ENCODE assay signal across 8 cellular contexts in the genomic region with DNA sequence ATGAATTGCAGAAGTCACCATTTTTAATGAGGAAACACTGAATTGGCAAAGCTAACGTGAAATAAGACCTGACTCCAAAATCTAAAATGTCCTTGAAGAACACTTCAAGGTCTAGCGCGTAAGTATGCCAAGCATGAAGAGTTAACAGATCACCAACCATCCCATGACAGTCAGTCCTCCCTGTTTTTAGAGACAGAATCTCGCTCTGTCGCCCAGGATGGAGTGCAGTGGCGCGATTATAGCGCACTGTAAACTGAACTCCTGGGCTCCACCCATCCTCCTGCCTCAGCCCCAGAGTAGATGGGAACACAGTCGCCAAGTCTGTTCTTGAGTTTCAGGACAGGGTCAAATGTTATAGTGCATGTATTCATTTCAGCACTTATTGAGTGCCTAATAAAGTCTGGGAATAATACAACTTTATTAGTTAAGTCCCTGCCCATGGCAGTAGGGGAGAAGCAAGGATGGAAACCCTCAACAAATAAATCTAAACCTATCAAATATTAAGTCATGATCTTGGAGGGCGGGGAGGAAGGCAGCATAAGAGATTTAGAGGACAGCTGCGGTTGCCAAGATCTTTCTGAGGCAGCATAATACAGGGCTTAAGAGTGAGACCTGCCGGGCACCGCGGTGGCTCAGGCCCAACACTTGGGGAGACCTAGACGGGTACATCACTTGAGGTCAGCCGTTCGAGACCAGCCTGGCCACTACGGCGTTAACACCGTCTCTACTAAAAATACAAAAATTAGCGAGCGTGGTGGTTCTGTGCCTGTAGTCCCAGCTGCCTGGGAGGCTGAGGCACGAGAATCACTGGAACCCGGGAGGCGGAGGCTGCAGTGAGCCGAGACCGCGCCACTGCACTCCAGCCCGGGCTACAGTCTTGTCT. TPM values are rescaled to one million over a fixed set of nuclear protein-coding genes. Genes with fewer than 3 reads are reported as not detected.
A peak's percentile ranks its signal among the peaks of the same experiment; 100 is the strongest.
DNase-seq lines count a peak whose midpoint lies in the region; TF ChIP-seq lines count a peak whose summit lies in the region.

No MANE protein-coding gene starts in this region.

- H3K4me1 Mint-ChIP-seq in HFFc6 (ENCODE audit: low read depth), result peaks cover 44% of the 10 kb centered on the region

- no peaks in the 10 kb centered on the region for H3K9me3 ChIP-seq in esophagus squamous epithelium

- 40 to 62% methylated on average over 27 of the region's 29 CpGs for WGBS in esophagus squamous epithelium, 2 donors

- peak overlapping the region; percentile 100 for H3K27ac Mint-ChIP-seq in HFFc6

- no peaks in the 10 kb centered on the region for H3K9me3 Mint-ChIP-seq in HFFc6

- H3K4me1 ChIP-seq in esophagus squamous epithelium, result peaks cover 8 to 59% (median 26%) of the 10 kb centered on the region in 3 donors

- no peak for TF ChIP-seq POLR2A in esophagus squamous epithelium (IDR thresholded peaks at IDR 0.05)

- peak overlapping the region; percentile 95 for H3K4me3 Mint-ChIP-seq in HFFc6

- peak; percentile 52 for DNase-seq in DMS 273 (lab: John Stamatoyannopoulos, UW; ENCODE audit: unreplicated experiment)
- no peak for DNase-seq in DMS 273 treated with DMSO at 0.1 percent for 48 hours (lab: John Stamatoyannopoulos, UW)
- DNase-seq in HFFc6, result no peak
- DNase-seq in RKO (ENCODE audit: low spot score), result peak; percentile 48
- DNase-seq in esophagus squamous epithelium (lab: John Stamatoyannopoulos, UW), result no peak
- DNase-seq in retinal pigment epithelial cell (ENCODE audit: low read depth), result no peak
- DNase-seq in NCI-H345 (lab: John Stamatoyannopoulos, UW), result no peak
- DNase-seq in SIG-M5 (lab: John Stamatoyannopoulos, UW), result no peak

- no peaks in the 10 kb centered on the region for H3K27me3 ChIP-seq in esophagus squamous epithelium

- peak overlapping the region; percentile 93 to 98 (median 94) for H3K27ac ChIP-seq in esophagus squamous epithelium

- no peaks in the 10 kb centered on the region; the same call in none of the 2 replicates for H3K27me3 Mint-ChIP-seq in HFFc6 (ENCODE audit: insufficient read depth)

- intact Hi-C loops in esophagus squamous epithelium (cut with DNase I), result no loop called here

- peaks cover 27% of the 10 kb centered on the region for H3K36me3 Mint-ChIP-seq in HFFc6 (ENCODE audit: low read depth)

- TF ChIP-seq CTCF in HFFc6 (IDR thresholded peaks at IDR 0.05), result no peak
- TF ChIP-seq CTCF in esophagus squamous epithelium (IDR thresholded peaks at IDR 0.05), result no peak
- no peak for TF ChIP-seq CTCF in retinal pigment epithelial cell (conservative IDR thresholded peaks at IDR 0.05; ENCODE audit: low read depth, low read length)

- peaks cover 0 to 5% (median 0%) of the 10 kb centered on the region in 3 donors for H3K36me3 ChIP-seq in esophagus squamous epithelium

- H3K4me3 ChIP-seq in esophagus squamous epithelium, result peak overlapping the region; percentile 73 to 96 (median 85)
- H3K4me3 ChIP-seq in retinal pigment epithelial cell (ENCODE audit: low read length), result peak overlapping the region; percentile 72

RNA-seq across cellular contexts. Expression of a gene that starts 1.1 kb away (rescaled TPM):
- total RNA-seq in HFFc6 (2021; fragmentation: NEBNext Ultra II Directional; extraction: Animal tissue kit (Norgen Biotek cat#: 25700)), result 10 to 100 TPM; 16.3 to 26.2 (median 18.8) TPM
- 10 to 100 TPM; 10.3 to 18.5 (median 15.9) TPM for total RNA-seq in esophagus squamous epithelium

RNA-seq across cellular contexts. Expression of a gene that starts 1.5 kb away (rescaled TPM):
- total RNA-seq in HFFc6 (2021; fragmentation: NEBNext Ultra II Directional; extraction: Animal tissue kit (Norgen Biotek cat#: 25700)), result 100 to 1,000 TPM; 274 to 362 (median 330) TPM
- total RNA-seq in esophagus squamous epithelium, result 100 to 1,000 TPM; 122 to 331 (median 226) TPM

RNA-seq across cellular contexts. Expression of a gene that starts 59.1 kb away (rescaled TPM):
- total RNA-seq in HFFc6 (2021; fragmentation: NEBNext Ultra II Directional; extraction: Animal tissue kit (Norgen Biotek cat#: 25700)), result 10 to 100 TPM; 30.2 to 39.0 (median 38.0) TPM
- total RNA-seq in esophagus squamous epithelium, result 1 to 10 TPM; 1.1 to 2.1 (median 1.8) TPM

Comparison
In these comparisons a context has a peak if more than half of its experiments do, and no peak if none do; other contexts are left out.
1. DNase-seq: peak in DMS 273 (single experiment) and RKO (single experiment); none in DMS 273 treated with DMSO at 0.1 percent for 48 hours (single experiment), HFFc6 (single experiment), esophagus squamous epithelium (single experiment), retinal pigment epithelial cell (single experiment), NCI-H345 (single experiment) and SIG-M5 (single experiment).
2. RNA of a gene that starts 59.1 kb away (total RNA-seq): 30.2 to 39.0 TPM in HFFc6; 1.1 to 2.1 TPM in esophagus squamous epithelium; every median in the first group is over 10 times any median in the second.